1 cellular context compared by ENCODE assay signal in the genomic region with DNA sequence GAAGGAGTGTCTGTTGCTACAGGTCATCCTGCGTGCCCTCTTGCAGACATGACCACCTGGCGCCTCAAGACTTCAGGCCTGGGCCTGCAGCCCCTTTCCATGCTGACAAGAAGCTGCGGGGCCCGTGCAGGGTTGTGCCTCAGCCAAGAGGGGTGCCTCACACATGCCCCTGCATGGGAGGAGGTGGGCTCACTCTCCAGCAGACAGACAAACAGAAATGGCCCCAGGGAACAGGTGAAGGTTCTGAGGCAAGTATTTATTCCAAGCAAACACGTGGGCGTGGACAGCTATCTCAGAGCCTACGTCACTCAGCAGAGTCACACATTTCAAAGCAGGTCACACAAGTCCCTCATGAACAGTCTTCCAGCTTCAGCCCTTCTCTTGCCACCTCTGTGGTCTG.
A peak's percentile ranks its signal among the peaks of the same experiment; 100 is the strongest.
TF ChIP-seq lines count a peak whose summit lies in the region.

No MANE protein-coding gene starts in this region.

TF ChIP-seq in HepG2, 621 proteins besides CTCF, POLR2A, EP300 and RAD21 (continues in another document):
- TF ChIP-seq, protein P1, sequence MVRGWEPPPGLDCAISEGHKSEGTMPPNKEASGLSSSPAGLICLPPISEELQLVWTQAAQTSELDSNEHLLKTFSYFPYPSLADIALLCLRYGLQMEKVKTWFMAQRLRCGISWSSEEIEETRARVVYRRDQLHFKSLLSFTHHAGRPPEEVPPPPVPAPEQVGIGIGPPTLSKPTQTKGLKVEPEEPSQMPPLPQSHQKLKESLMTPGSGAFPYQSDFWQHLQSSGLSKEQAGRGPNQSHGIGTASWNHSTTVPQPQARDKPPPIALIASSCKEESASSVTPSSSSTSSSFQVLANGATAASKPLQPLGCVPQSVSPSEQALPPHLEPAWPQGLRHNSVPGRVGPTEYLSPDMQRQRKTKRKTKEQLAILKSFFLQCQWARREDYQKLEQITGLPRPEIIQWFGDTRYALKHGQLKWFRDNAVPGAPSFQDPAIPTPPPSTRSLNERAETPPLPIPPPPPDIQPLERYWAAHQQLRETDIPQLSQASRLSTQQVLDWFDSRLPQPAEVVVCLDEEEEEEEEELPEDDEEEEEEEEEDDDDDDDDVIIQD (CRISPR knock-in tag; IDR thresholded peaks at IDR 0.05; ENCODE audit: low read depth) = no peak
- TF ChIP-seq FOXA1 (IDR thresholded peaks at IDR 0.05) (no peak), FOXA1 (CRISPR knock-in tag; IDR thresholded peaks at IDR 0.05) (peak; percentile 3; the same call in 1 of the 2 replicates), ZNF180 (CRISPR knock-in tag; IDR thresholded peaks at IDR 0.05; ENCODE audit: borderline replicate concordance, low read depth) (no peak), IKZF4 (CRISPR knock-in tag; IDR thresholded peaks at IDR 0.05; ENCODE audit: borderline replicate concordance, low read depth, not compliant biosample characterization) (no peak), PRPF4 (IDR thresholded peaks at IDR 0.05; ENCODE audit: low read depth, low read length, poor library complexity, severe bottlenecking) (no peak), ZSCAN29 (CRISPR knock-in tag; conservative IDR thresholded peaks at IDR 0.05) (no peak), ZFP36L2 (CRISPR knock-in tag; IDR thresholded peaks at IDR 0.05) (no peak), KDM1A (CRISPR knock-in tag; IDR thresholded peaks at IDR 0.05) (no peak), ZSCAN21 (CRISPR knock-in tag; IDR thresholded peaks at IDR 0.05; ENCODE audit: borderline replicate concordance) (no peak), ZNF660 (CRISPR knock-in tag; IDR thresholded peaks at IDR 0.05; ENCODE audit: borderline replicate concordance, low read depth) (no peak), ZNF207 (IDR thresholded peaks at IDR 0.05; ENCODE audit: borderline replicate concordance) (no peak), ERF (CRISPR knock-in tag; IDR thresholded peaks at IDR 0.05) (peak; percentile 12; the same call in 1 of the 2 replicates), ZNF546 (CRISPR knock-in tag; conservative IDR thresholded peaks at IDR 0.05) (no peak), ZNF20 (CRISPR knock-in tag; IDR thresholded peaks at IDR 0.05) (no peak), KMT2A (CRISPR knock-in tag; IDR thresholded peaks at IDR 0.05) (no peak), PITX1 (CRISPR knock-in tag; IDR thresholded peaks at IDR 0.05) (0 out of 2 replicates have a peak, but pooled peaks have one; percentile 10), ONECUT2 (CRISPR knock-in tag; IDR thresholded peaks at IDR 0.05) (no peak), PHF21A (CRISPR knock-in tag; IDR thresholded peaks at IDR 0.05) (0 out of 2 replicates have a peak, but pooled peaks have one; percentile 61), MAFF (IDR thresholded peaks at IDR 0.05; ENCODE audit: low read depth, low read length) (no peak), ZNF652 (CRISPR knock-in tag; IDR thresholded peaks at IDR 0.05; ENCODE audit: borderline replicate concordance, low read depth) (no peak), ZNF326 (CRISPR knock-in tag; IDR thresholded peaks at IDR 0.05; ENCODE audit: borderline replicate concordance) (no peak), SP1 (IDR thresholded peaks at IDR 0.05) (no peak), SP1 (CRISPR knock-in tag; IDR thresholded peaks at IDR 0.05) (no peak), FLYWCH1 (CRISPR knock-in tag; IDR thresholded peaks at IDR 0.05) (no peak), ZSCAN30 (CRISPR knock-in tag; IDR thresholded peaks at IDR 0.05) (no peak), ZNF343 (CRISPR knock-in tag; IDR thresholded peaks at IDR 0.05) (no peak), GATA4 (IDR thresholded peaks at IDR 0.05; ENCODE audit: borderline replicate concordance, low read depth) (no peak), TEAD3 (CRISPR knock-in tag; optimal IDR thresholded peaks at IDR 0.05; ENCODE audit: borderline replicate concordance) (no peak), ZNF367 (CRISPR knock-in tag; IDR thresholded peaks at IDR 0.05; ENCODE audit: borderline replicate concordance) (no peak), MED1 (CRISPR knock-in tag; IDR thresholded peaks at IDR 0.05) (no peak), ZNF549 (CRISPR knock-in tag; IDR thresholded peaks at IDR 0.05) (no peak), FIP1L1 (IDR thresholded peaks at IDR 0.05; ENCODE audit: borderline replicate concordance, insufficient read depth, low read depth, low read length) (no peak), TSC22D2 (CRISPR knock-in tag; IDR thresholded peaks at IDR 0.05; ENCODE audit: borderline replicate concordance) (no peak), HNRNPL (IDR thresholded peaks at IDR 0.05; ENCODE audit: low read depth, low read length) (no peak), ZMAT3 (CRISPR knock-in tag; conservative IDR thresholded peaks at IDR 0.05) (no peak), MXI1 (IDR thresholded peaks at IDR 0.05; ENCODE audit: borderline replicate concordance, low read depth, low read length) (peak; percentile 29; the same call in 2 of the 3 replicates), HDAC2 (CRISPR knock-in tag; IDR thresholded peaks at IDR 0.05) (no peak)
- TF ChIP-seq, protein P2, sequence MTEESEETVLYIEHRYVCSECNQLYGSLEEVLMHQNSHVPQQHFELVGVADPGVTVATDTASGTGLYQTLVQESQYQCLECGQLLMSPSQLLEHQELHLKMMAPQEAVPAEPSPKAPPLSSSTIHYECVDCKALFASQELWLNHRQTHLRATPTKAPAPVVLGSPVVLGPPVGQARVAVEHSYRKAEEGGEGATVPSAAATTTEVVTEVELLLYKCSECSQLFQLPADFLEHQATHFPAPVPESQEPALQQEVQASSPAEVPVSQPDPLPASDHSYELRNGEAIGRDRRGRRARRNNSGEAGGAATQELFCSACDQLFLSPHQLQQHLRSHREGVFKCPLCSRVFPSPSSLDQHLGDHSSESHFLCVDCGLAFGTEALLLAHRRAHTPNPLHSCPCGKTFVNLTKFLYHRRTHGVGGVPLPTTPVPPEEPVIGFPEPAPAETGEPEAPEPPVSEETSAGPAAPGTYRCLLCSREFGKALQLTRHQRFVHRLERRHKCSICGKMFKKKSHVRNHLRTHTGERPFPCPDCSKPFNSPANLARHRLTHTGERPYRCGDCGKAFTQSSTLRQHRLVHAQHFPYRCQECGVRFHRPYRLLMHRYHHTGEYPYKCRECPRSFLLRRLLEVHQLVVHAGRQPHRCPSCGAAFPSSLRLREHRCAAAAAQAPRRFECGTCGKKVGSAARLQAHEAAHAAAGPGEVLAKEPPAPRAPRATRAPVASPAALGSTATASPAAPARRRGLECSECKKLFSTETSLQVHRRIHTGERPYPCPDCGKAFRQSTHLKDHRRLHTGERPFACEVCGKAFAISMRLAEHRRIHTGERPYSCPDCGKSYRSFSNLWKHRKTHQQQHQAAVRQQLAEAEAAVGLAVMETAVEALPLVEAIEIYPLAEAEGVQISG (CRISPR knock-in tag; IDR thresholded peaks at IDR 0.05) = no peak
- TF ChIP-seq, protein P3, sequence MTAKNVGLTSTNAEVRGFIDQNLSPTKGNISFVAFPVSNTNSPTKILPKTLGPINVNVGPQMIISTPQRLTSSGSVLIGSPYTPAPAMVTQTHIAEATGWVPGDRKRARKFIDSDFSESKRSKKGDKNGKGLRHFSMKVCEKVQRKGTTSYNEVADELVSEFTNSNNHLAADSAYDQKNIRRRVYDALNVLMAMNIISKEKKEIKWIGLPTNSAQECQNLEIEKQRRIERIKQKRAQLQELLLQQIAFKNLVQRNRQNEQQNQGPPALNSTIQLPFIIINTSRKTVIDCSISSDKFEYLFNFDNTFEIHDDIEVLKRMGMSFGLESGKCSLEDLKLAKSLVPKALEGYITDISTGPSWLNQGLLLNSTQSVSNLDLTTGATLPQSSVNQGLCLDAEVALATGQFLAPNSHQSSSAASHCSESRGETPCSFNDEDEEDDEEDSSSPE (CRISPR knock-in tag; IDR thresholded peaks at IDR 0.05) = no peak
- TF ChIP-seq, protein P4, sequence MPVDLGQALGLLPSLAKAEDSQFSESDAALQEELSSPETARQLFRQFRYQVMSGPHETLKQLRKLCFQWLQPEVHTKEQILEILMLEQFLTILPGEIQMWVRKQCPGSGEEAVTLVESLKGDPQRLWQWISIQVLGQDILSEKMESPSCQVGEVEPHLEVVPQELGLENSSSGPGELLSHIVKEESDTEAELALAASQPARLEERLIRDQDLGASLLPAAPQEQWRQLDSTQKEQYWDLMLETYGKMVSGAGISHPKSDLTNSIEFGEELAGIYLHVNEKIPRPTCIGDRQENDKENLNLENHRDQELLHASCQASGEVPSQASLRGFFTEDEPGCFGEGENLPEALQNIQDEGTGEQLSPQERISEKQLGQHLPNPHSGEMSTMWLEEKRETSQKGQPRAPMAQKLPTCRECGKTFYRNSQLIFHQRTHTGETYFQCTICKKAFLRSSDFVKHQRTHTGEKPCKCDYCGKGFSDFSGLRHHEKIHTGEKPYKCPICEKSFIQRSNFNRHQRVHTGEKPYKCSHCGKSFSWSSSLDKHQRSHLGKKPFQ (CRISPR knock-in tag; IDR thresholded peaks at IDR 0.05; ENCODE audit: insufficient replicate concordance) = no peak
- TF ChIP-seq, protein P5, sequence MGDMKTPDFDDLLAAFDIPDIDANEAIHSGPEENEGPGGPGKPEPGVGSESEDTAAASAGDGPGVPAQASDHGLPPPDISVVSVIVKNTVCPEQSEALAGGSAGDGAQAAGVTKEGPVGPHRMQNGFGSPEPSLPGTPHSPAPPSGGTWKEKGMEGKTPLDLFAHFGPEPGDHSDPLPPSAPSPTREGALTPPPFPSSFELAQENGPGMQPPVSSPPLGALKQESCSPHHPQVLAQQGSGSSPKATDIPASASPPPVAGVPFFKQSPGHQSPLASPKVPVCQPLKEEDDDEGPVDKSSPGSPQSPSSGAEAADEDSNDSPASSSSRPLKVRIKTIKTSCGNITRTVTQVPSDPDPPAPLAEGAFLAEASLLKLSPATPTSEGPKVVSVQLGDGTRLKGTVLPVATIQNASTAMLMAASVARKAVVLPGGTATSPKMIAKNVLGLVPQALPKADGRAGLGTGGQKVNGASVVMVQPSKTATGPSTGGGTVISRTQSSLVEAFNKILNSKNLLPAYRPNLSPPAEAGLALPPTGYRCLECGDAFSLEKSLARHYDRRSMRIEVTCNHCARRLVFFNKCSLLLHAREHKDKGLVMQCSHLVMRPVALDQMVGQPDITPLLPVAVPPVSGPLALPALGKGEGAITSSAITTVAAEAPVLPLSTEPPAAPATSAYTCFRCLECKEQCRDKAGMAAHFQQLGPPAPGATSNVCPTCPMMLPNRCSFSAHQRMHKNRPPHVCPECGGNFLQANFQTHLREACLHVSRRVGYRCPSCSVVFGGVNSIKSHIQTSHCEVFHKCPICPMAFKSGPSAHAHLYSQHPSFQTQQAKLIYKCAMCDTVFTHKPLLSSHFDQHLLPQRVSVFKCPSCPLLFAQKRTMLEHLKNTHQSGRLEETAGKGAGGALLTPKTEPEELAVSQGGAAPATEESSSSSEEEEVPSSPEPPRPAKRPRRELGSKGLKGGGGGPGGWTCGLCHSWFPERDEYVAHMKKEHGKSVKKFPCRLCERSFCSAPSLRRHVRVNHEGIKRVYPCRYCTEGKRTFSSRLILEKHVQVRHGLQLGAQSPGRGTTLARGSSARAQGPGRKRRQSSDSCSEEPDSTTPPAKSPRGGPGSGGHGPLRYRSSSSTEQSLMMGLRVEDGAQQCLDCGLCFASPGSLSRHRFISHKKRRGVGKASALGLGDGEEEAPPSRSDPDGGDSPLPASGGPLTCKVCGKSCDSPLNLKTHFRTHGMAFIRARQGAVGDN (CRISPR knock-in tag; IDR thresholded peaks at IDR 0.05) = peak; percentile 70; the same call in 1 of the 2 replicates
- TF ChIP-seq, protein P6, sequence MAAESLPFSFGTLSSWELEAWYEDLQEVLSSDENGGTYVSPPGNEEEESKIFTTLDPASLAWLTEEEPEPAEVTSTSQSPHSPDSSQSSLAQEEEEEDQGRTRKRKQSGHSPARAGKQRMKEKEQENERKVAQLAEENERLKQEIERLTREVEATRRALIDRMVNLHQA (CRISPR knock-in tag; IDR thresholded peaks at IDR 0.05) = no peak
- TF ChIP-seq, protein P7, sequence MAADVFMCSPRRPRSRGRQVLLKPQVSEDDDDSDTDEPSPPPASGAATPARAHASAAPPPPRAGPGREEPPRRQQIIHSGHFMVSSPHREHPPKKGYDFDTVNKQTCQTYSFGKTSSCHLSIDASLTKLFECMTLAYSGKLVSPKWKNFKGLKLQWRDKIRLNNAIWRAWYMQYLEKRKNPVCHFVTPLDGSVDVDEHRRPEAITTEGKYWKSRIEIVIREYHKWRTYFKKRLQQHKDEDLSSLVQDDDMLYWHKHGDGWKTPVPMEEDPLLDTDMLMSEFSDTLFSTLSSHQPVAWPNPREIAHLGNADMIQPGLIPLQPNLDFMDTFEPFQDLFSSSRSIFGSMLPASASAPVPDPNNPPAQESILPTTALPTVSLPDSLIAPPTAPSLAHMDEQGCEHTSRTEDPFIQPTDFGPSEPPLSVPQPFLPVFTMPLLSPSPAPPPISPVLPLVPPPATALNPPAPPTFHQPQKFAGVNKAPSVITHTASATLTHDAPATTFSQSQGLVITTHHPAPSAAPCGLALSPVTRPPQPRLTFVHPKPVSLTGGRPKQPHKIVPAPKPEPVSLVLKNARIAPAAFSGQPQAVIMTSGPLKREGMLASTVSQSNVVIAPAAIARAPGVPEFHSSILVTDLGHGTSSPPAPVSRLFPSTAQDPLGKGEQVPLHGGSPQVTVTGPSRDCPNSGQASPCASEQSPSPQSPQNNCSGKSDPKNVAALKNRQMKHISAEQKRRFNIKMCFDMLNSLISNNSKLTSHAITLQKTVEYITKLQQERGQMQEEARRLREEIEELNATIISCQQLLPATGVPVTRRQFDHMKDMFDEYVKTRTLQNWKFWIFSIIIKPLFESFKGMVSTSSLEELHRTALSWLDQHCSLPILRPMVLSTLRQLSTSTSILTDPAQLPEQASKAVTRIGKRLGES (CRISPR knock-in tag; IDR thresholded peaks at IDR 0.05; ENCODE audit: borderline replicate concordance) = no peak
